ENCODE assay signal across 15 cellular contexts in the genomic region with DNA sequence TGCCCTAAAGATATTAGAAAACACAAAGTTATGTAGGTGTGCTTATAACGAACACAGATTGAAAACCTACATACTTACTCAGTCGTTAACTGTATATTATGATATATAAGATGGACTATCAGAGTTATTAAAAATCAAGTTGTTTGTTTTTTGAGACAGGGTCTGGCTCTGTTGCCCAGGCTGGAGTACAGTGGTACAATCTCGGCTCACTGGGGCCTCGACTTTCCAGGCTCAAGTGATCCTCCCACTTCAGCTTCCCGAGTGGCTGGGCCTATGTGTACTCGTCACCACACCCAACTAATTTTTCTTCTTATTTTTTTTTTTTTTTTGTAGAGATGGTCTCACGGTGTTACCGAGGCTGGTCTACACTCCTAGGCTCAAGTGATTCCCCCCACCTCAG.
A peak's percentile ranks its signal among the peaks of the same experiment; 100 is the strongest.
DNase-seq lines count a peak whose midpoint lies in the region; ATAC-seq and TF ChIP-seq lines count a peak whose summit lies in the region.
"Had no signal": no experiment of that assay in that cellular context is flagged by ENCODE, and none has a peak within 500 bp of the region (broad histone marks: within the 10 kb centered on the region; RNA-seq: fewer than 3 reads in every experiment).

No MANE protein-coding gene starts in this region.

- intact Hi-C loops in left ventricle myocardium inferior (cut with micrococcal nuclease): no loop called here
- intact Hi-C loops in heart right ventricle (cut with DNase I): no loop called here

- H3K27me3 Mint-ChIP-seq in WTC11 (ENCODE audit: low read depth) (no peaks in the 10 kb centered on the region), nephron (ENCODE audit: low read depth) (no peaks in the 10 kb centered on the region)
- H3K27me3 Mint-ChIP-seq: CD4-positive, CD25-positive, alpha-beta regulatory T cell had no signal

- no peaks in the 10 kb centered on the region for H3K9me3 Mint-ChIP-seq in WTC11
- no peaks in the 10 kb centered on the region for H3K9me3 Mint-ChIP-seq in nephron

- no peak for DNase-seq in left ventricle myocardium inferior
- no peak for DNase-seq in heart right ventricle
- no peak for DNase-seq in WTC11 (ENCODE audit: low spot score)
- no peak for DNase-seq in SKM-1 treated with dmso at 0.1 percent for 144 hours (lab: John Stamatoyannopoulos, UW; ENCODE audit: unreplicated experiment)
- no peak for DNase-seq in NCI-H1105 treated with DMSO at 0.1 percent for 48 hours (lab: John Stamatoyannopoulos, UW)
- DNase-seq in cerebellar nuclear complex (lab: John Stamatoyannopoulos, UW): no peak
- DNase-seq: ACHN; CD4-positive, CD25-positive, alpha-beta regulatory T cell; DMS79 treated with DMSO at 0.1 percent for 48 hours; EL; HCEC 1CT had no signal

- H3K4me3 ChIP-seq in left ventricle myocardium inferior: no peak overlapping the region
- H3K4me3 ChIP-seq in heart right ventricle: no peak overlapping the region
- H3K4me3 ChIP-seq: BLaER1 treated with 17β-estradiol and CSF1 and Interleukin-3, amounts not matched to agents 10 nM and 100 nM had no signal

- TF ChIP-seq CTCF in left ventricle myocardium inferior (IDR thresholded peaks at IDR 0.05; ENCODE audit: borderline replicate concordance) (no peak), heart right ventricle (IDR thresholded peaks at IDR 0.05) (no peak), WTC11 (IDR thresholded peaks at IDR 0.05) (no peak), nephron (IDR thresholded peaks at IDR 0.05; ENCODE audit: unreplicated experiment in 3 of 3) (no peak)

- H3K9me3 ChIP-seq in left ventricle myocardium inferior (replicated peaks) (no peaks in the 10 kb centered on the region), heart right ventricle (no peaks in the 10 kb centered on the region)
- H3K9me3 ChIP-seq: BLaER1 treated with 17β-estradiol and CSF1 and Interleukin-3, amounts not matched to agents 10 nM and 100 nM had no signal

- no peaks in the 10 kb centered on the region for H3K27me3 ChIP-seq in left ventricle myocardium inferior (ENCODE audit: low read depth)
- no peaks in the 10 kb centered on the region for H3K27me3 ChIP-seq in heart right ventricle

- H3K36me3 Mint-ChIP-seq in WTC11: no peaks in the 10 kb centered on the region
- no peaks in the 10 kb centered on the region for H3K36me3 Mint-ChIP-seq in nephron (ENCODE audit: low read depth)
- H3K36me3 Mint-ChIP-seq: CD4-positive, CD25-positive, alpha-beta regulatory T cell had no signal

- POLR2A ChIA-PET in WTC11 (lab: Charles Lee): no interaction called here

- H3K4me3 Mint-ChIP-seq in WTC11: no peak overlapping the region
- no peak overlapping the region for H3K4me3 Mint-ChIP-seq in nephron
- H3K4me3 Mint-ChIP-seq: CD4-positive, CD25-positive, alpha-beta regulatory T cell had no signal

- H3K27ac ChIP-seq in left ventricle myocardium inferior (replicated peaks) (peak overlapping the region; percentile 68), heart right ventricle (peak overlapping the region in 1 of 10 donors; percentile 78)
- H3K27ac ChIP-seq: BLaER1 treated with 17β-estradiol and CSF1 and Interleukin-3, amounts not matched to agents 10 nM and 100 nM had no signal

- ATAC-seq in heart right ventricle (no peak), WTC11 (no peak), HG02981 (IDR thresholded peaks at IDR 0.05; ENCODE audit: unreplicated experiment) (no peak)
- ATAC-seq: HepG2 had no signal

- WGBS in heart right ventricle, 2 donors: 85 to 88% methylated on average over 8 of the region's 8 CpGs

- CTCF ChIA-PET in WTC11 (lab: Charles Lee): no interaction called here

- H3K27ac Mint-ChIP-seq in WTC11 (peak overlapping the region; percentile 85), nephron (peak overlapping the region in 2 of 3 experiments; percentile 61 to 65)
- H3K27ac Mint-ChIP-seq: CD4-positive, CD25-positive, alpha-beta regulatory T cell had no signal

- H3K36me3 ChIP-seq in left ventricle myocardium inferior (no peaks in the 10 kb centered on the region), heart right ventricle (no peaks in the 10 kb centered on the region)
- H3K36me3 ChIP-seq: BLaER1 treated with 17β-estradiol and CSF1 and Interleukin-3, amounts not matched to agents 10 nM and 100 nM had no signal

- H3K4me1 ChIP-seq in left ventricle myocardium inferior: peaks cover 89% of the 10 kb centered on the region
- peaks cover 15 to 92% (median 63%) of the 10 kb centered on the region in 9 donors for H3K4me1 ChIP-seq in heart right ventricle

- H3K4me1 Mint-ChIP-seq in WTC11 (peaks cover 76% of the 10 kb centered on the region), nephron (peaks cover 42% of the 10 kb centered on the region)

TF ChIP-seq in WTC11, 78 proteins besides CTCF, POLR2A, EP300 and RAD21:
- no peak for TF ChIP-seq ESRRA (CRISPR knock-in tag; IDR thresholded peaks at IDR 0.05; ENCODE audit: borderline replicate concordance)
- TF ChIP-seq ZNF121 (CRISPR knock-in tag; IDR thresholded peaks at IDR 0.05): peak; percentile 87
